ENCODE assay signal across 7 cellular contexts in the genomic region with DNA sequence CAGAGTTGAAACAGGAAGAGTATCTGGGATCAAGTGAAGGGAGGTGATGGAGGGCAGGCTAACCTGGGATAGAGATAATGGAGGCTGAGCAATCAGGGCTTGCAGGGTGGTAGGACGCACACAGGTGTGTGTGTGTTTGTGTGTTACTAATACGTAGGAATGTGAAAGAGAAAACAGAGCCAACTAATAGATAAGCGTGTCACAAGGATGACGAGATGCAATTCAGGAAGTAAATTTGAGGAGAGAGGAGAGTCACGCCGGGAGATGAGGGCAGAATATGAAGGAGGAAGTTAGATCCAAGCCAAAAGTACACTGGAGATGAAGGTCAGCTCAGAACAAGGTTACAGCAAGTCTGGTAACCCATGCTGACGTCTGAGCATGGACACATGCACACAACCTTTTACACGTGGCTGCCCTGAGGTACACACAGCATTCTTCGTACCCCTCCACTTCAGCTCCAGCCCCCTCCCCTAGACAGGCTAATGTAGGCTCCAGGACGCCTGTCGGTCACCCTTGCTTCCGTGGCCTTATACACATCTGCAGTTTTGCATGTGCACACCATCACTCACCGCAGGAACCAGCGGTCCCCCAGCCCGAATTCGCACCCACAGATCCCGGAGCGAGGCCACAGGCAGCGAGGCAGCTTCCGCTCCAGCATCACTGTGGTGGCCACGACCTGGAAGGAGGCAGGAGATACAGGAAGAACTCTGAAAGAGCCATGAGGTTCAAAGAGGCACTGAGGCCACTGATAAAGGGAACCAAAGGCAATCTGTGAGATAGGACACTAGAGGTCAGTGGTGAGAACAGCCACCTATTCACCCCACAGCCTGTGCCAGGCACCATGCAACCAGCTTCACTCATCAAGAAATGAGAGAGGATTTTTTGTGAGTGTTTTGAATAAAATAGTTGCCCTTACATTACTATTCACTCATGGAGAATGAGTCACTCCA. TPM values are rescaled to one million over a fixed set of nuclear protein-coding genes. Genes with fewer than 3 reads are reported as not detected.
DNase-seq lines count a peak whose midpoint lies in the region; ATAC-seq, FAIRE-seq and TF ChIP-seq lines count a peak whose summit lies in the region.
"Had no signal": no experiment of that assay in that cellular context is flagged by ENCODE, and none has a peak within 500 bp of the region (broad histone marks: within the 10 kb centered on the region; RNA-seq: fewer than 3 reads in every experiment).

No MANE protein-coding gene starts in this region.

- H3K4me2 ChIP-seq in HepG2 (ENCODE audit: low read depth, low read length) = no peak overlapping the region

- FAIRE-seq in HepG2 (lab: Jason Lieb, UNC) = peak; percentile 69

- no peak overlapping the region for H3K9ac ChIP-seq in HepG2 (ENCODE audit: insufficient read depth, low read depth, low read length)

- ATAC-seq in HepG2 = peak; percentile 87
- ATAC-seq in HG02588 (IDR thresholded peaks at IDR 0.05; ENCODE audit: unreplicated experiment) = no peak
- ATAC-seq: psoas muscle had no signal

- TF ChIP-seq RAD21 in HepG2 (CRISPR knock-in tag; IDR thresholded peaks at IDR 0.05) = no peak

- H4K20me1 ChIP-seq in HepG2 (ENCODE audit: insufficient read depth, low read length) = no peaks in the 10 kb centered on the region

- TF ChIP-seq CTCF in HepG2 (CRISPR knock-in tag; IDR thresholded peaks at IDR 0.05) = peak; percentile 37

- BruUV-seq in HepG2 (replicated peaks; lab: Mats Ljungman, UMichigan) = no TSS peak

- in situ Hi-C loops in HepG2 (cut with HindIII; ENCODE audit: extremely low pct_ligation_motif_present, low pct_unique_long_range_greater_than_20kb) = no loop called here

- no peaks in the 10 kb centered on the region for H3K4me1 ChIP-seq in HepG2 (ENCODE audit: insufficient read depth, low read length)
- H3K4me1 ChIP-seq: psoas muscle had no signal

- H3K4me3 ChIP-seq in HepG2 (replicated peaks in 1 of 3; ENCODE audit: insufficient read depth in 1 of 3, low read depth in 2 of 3, low read length in 3 of 3) = no peak overlapping the region
- H3K4me3 ChIP-seq: psoas muscle had no signal

- DNase-seq in GM03348 (ENCODE audit: low spot score) = peak; percentile 20
- peak; percentile 14 for DNase-seq in OCI-M1 (lab: John Stamatoyannopoulos, UW)
- no peak for DNase-seq in HepG2 (ENCODE audit: low spot score)
- no peak for DNase-seq in NCI-H1417 treated with DMSO at 0.1 percent for 48 hours (lab: John Stamatoyannopoulos, UW)
- DNase-seq in NCI-H345 treated with DMSO at 0.1 percent for 48 hours (lab: John Stamatoyannopoulos, UW; ENCODE audit: unreplicated experiment) = no peak
- DNase-seq: psoas muscle had no signal

- H3K79me2 ChIP-seq in HepG2 (ENCODE audit: insufficient read depth, low read length) = no peaks in the 10 kb centered on the region

- TF ChIP-seq POLR2A in HepG2 (IDR thresholded peaks at IDR 0.05; ENCODE audit: insufficient read depth in 1 of 2, low read depth in 2 of 2, low read length in 2 of 2) = no peak

- H3K27ac ChIP-seq in HepG2 (ENCODE audit: extremely low read length, insufficient read depth, low read length) = no peak overlapping the region
- H3K27ac ChIP-seq: psoas muscle had no signal

- intact Hi-C loops in HepG2 (cut with micrococcal nuclease; ENCODE audit: unreplicated experiment) = no loop called here

- H3K9me3 ChIP-seq in HepG2 (ENCODE audit: low read length) = peaks cover 6% of the 10 kb centered on the region
- H3K9me3 ChIP-seq: psoas muscle had no signal

- H3K36me3 ChIP-seq in HepG2 (replicated peaks in 1 of 2; ENCODE audit: control insufficient read depth in 1 of 2, insufficient read depth in 2 of 2, low read length in 2 of 2) = no peaks in the 10 kb centered on the region

- CTCF ChIA-PET in HepG2 (lab: Yijun Ruan, JAX; ENCODE audit: low intra/inter-chr PET ratio, low total read pairs) = interaction anchor here (1.1 kb wide), 1 partner anchor 306 kb away, joined by 3 read pairs; no protein-coding TSS in a partner anchor

- TF ChIP-seq EP300 in HepG2 (IDR thresholded peaks at IDR 0.05; ENCODE audit: low read depth in 2 of 2, low read length in 2 of 2) (no peak), HepG2 (CRISPR knock-in tag; IDR thresholded peaks at IDR 0.05; ENCODE audit: borderline replicate concordance) (no peak)

- 0 out of 5 replicates have a peak, but pooled peaks cover 0 to 1% of the 10 kb centered on the region in 2 experiments for H3K27me3 ChIP-seq in HepG2 (ENCODE audit: control insufficient read depth in 1 of 2, insufficient read depth in 2 of 2, low read length in 2 of 2)

- POLR2A ChIA-PET in HepG2 (lab: Yijun Ruan, JAX) = no interaction called here

- H2AFZ ChIP-seq in HepG2 (ENCODE audit: low read length) = no peak overlapping the region

- 24% methylated on average over 11 of the region's 21 CpGs for WGBS in HepG2 (ENCODE audit: low lambda C conversion rate)

RNA-seq across cellular contexts. Expression of gene TRPV6, which starts 23.7 kb away (rescaled TPM):
- total RNA-seq in HepG2 (2016; rRNA removed; fragmentation: Illumina TruSeq; extraction: Trizol) = not detected in 2 replicates
- not detected in 2 replicates for total RNA-seq in HepG2 (2016; cell fraction: cytosol; rRNA removed; fragmentation: Illumina TruSeq; extraction: Trizol; ENCODE audit: low read depth)
- not detected in 2 replicates for total RNA-seq in HepG2 (2016; cell fraction: insoluble cytoplasmic fraction; rRNA removed; fragmentation: Illumina TruSeq; extraction: Trizol)
- total RNA-seq in HepG2 (2016; cell fraction: membrane; rRNA removed; fragmentation: Illumina TruSeq; extraction: Trizol) = not detected in 2 replicates
- total RNA-seq in HepG2 (2016; cell fraction: nucleus; rRNA removed; fragmentation: Illumina TruSeq; extraction: Trizol) = not detected in 2 replicates
- polyA plus RNA-seq in HepG2 (2011; rRNA removed) = not detected in 2 replicates
- polyA plus RNA-seq in HepG2 (2011; cell fraction: cytosol; rRNA removed) = not detected in 2 replicates
- 0.05 TPM in 1 of 2 replicates, not detected in the other for polyA plus RNA-seq in HepG2 (2011; cell fraction: nucleus; rRNA removed)
- not detected in 2 replicates for polyA plus RNA-seq in HepG2 (2012)
- not detected in 2 replicates for polyA plus RNA-seq in HepG2 (2016; cell fraction: cytosol; fragmentation: Illumina TruSeq; extraction: Trizol; ENCODE audit: low read depth)
- not detected in 2 replicates for polyA plus RNA-seq in HepG2 (2016; cell fraction: insoluble cytoplasmic fraction; fragmentation: Illumina TruSeq; extraction: Trizol; ENCODE audit: low read depth)
- polyA plus RNA-seq in HepG2 (2016; cell fraction: membrane; fragmentation: Illumina TruSeq; extraction: Trizol; ENCODE audit: low read depth) = not detected in 2 replicates
- polyA plus RNA-seq in HepG2 (2016; cell fraction: nucleus; fragmentation: Illumina TruSeq; extraction: Trizol; ENCODE audit: insufficient read depth, low read depth) = not detected in 2 replicates
- polyA minus RNA-seq in HepG2 (2011; rRNA and poly(A)+ RNA removed; ENCODE audit: low replicate concordance) = not detected in 2 replicates
- polyA minus RNA-seq in HepG2 (2011; cell fraction: cytosol; rRNA and poly(A)+ RNA removed) = not detected in 2 replicates
- polyA minus RNA-seq in HepG2 (2011; cell fraction: nucleus; rRNA and poly(A)+ RNA removed) = under 0.01 TPM in 1 of 2 replicates, not detected in the other
- total RNA-seq: psoas muscle had no signal

RNA-seq across cellular contexts. Expression of gene TRPV5, which starts 24.4 kb away (rescaled TPM):
- not detected in 2 replicates for total RNA-seq in HepG2 (2016; rRNA removed; fragmentation: Illumina TruSeq; extraction: Trizol)
- total RNA-seq in HepG2 (2016; cell fraction: cytosol; rRNA removed; fragmentation: Illumina TruSeq; extraction: Trizol; ENCODE audit: low read depth) = not detected in 2 replicates
- total RNA-seq in HepG2 (2016; cell fraction: insoluble cytoplasmic fraction; rRNA removed; fragmentation: Illumina TruSeq; extraction: Trizol) = not detected in 2 replicates
- not detected in 2 replicates for total RNA-seq in HepG2 (2016; cell fraction: membrane; rRNA removed; fragmentation: Illumina TruSeq; extraction: Trizol)
- total RNA-seq in HepG2 (2016; cell fraction: nucleus; rRNA removed; fragmentation: Illumina TruSeq; extraction: Trizol) = not detected in 2 replicates
- polyA plus RNA-seq in HepG2 (2011; rRNA removed) = not detected in 2 replicates
- not detected in 2 replicates for polyA plus RNA-seq in HepG2 (2011; cell fraction: cytosol; rRNA removed)
- polyA plus RNA-seq in HepG2 (2011; cell fraction: nucleus; rRNA removed) = 0.03 and 0.05 TPM in 2 replicates
- polyA plus RNA-seq in HepG2 (2012) = not detected in 2 replicates
- not detected in 2 replicates for polyA plus RNA-seq in HepG2 (2016; cell fraction: cytosol; fragmentation: Illumina TruSeq; extraction: Trizol; ENCODE audit: low read depth)
- polyA plus RNA-seq in HepG2 (2016; cell fraction: insoluble cytoplasmic fraction; fragmentation: Illumina TruSeq; extraction: Trizol; ENCODE audit: low read depth) = not detected in 2 replicates
- polyA plus RNA-seq in HepG2 (2016; cell fraction: membrane; fragmentation: Illumina TruSeq; extraction: Trizol; ENCODE audit: low read depth) = not detected in 2 replicates
- not detected in 2 replicates for polyA plus RNA-seq in HepG2 (2016; cell fraction: nucleus; fragmentation: Illumina TruSeq; extraction: Trizol; ENCODE audit: insufficient read depth, low read depth)
- not detected in 2 replicates for polyA minus RNA-seq in HepG2 (2011; rRNA and poly(A)+ RNA removed; ENCODE audit: low replicate concordance)
- polyA minus RNA-seq in HepG2 (2011; cell fraction: cytosol; rRNA and poly(A)+ RNA removed) = not detected in 2 replicates
- not detected in 2 replicates for polyA minus RNA-seq in HepG2 (2011; cell fraction: nucleus; rRNA and poly(A)+ RNA removed)
- polyA plus RNA-seq: psoas muscle had no signal

RNA-seq across cellular contexts. Expression of gene LLCFC1, which starts 30.1 kb away (rescaled TPM):
- not detected in 2 replicates for total RNA-seq in HepG2 (2016; rRNA removed; fragmentation: Illumina TruSeq; extraction: Trizol)
- total RNA-seq in HepG2 (2016; cell fraction: cytosol; rRNA removed; fragmentation: Illumina TruSeq; extraction: Trizol; ENCODE audit: low read depth) = not detected in 2 replicates
- total RNA-seq in HepG2 (2016; cell fraction: insoluble cytoplasmic fraction; rRNA removed; fragmentation: Illumina TruSeq; extraction: Trizol) = not detected in 2 replicates
- total RNA-seq in HepG2 (2016; cell fraction: membrane; rRNA removed; fragmentation: Illumina TruSeq; extraction: Trizol) = not detected in 2 replicates
- not detected in 2 replicates for total RNA-seq in HepG2 (2016; cell fraction: nucleus; rRNA removed; fragmentation: Illumina TruSeq; extraction: Trizol)
- not detected in 2 replicates for polyA plus RNA-seq in HepG2 (2011; rRNA removed)
- not detected in 2 replicates for polyA plus RNA-seq in HepG2 (2011; cell fraction: cytosol; rRNA removed)
- not detected in 2 replicates for polyA plus RNA-seq in HepG2 (2011; cell fraction: nucleus; rRNA removed)
- not detected in 2 replicates for polyA plus RNA-seq in HepG2 (2012)
- polyA plus RNA-seq in HepG2 (2016; cell fraction: cytosol; fragmentation: Illumina TruSeq; extraction: Trizol; ENCODE audit: low read depth) = not detected in 2 replicates
- polyA plus RNA-seq in HepG2 (2016; cell fraction: insoluble cytoplasmic fraction; fragmentation: Illumina TruSeq; extraction: Trizol; ENCODE audit: low read depth) = not detected in 2 replicates
- not detected in 2 replicates for polyA plus RNA-seq in HepG2 (2016; cell fraction: membrane; fragmentation: Illumina TruSeq; extraction: Trizol; ENCODE audit: low read depth)
- not detected in 2 replicates for polyA plus RNA-seq in HepG2 (2016; cell fraction: nucleus; fragmentation: Illumina TruSeq; extraction: Trizol; ENCODE audit: insufficient read depth, low read depth)
- not detected in 2 replicates for polyA minus RNA-seq in HepG2 (2011; rRNA and poly(A)+ RNA removed; ENCODE audit: low replicate concordance)
- not detected in 2 replicates for polyA minus RNA-seq in HepG2 (2011; cell fraction: cytosol; rRNA and poly(A)+ RNA removed)
- not detected in 2 replicates for polyA minus RNA-seq in HepG2 (2011; cell fraction: nucleus; rRNA and poly(A)+ RNA removed)
- total RNA-seq: psoas muscle had no signal
- polyA plus RNA-seq: psoas muscle had no signal

RNA-seq across cellular contexts. Expression of gene KEL, which starts 53.0 kb away (rescaled TPM):
- not detected in 2 replicates for total RNA-seq in HepG2 (2016; rRNA removed; fragmentation: Illumina TruSeq; extraction: Trizol)
- not detected in 2 replicates for total RNA-seq in HepG2 (2016; cell fraction: cytosol; rRNA removed; fragmentation: Illumina TruSeq; extraction: Trizol; ENCODE audit: low read depth)
- 0.24 TPM in 1 of 2 replicates, not detected in the other for total RNA-seq in HepG2 (2016; cell fraction: insoluble cytoplasmic fraction; rRNA removed; fragmentation: Illumina TruSeq; extraction: Trizol)
- not detected in 2 replicates for total RNA-seq in HepG2 (2016; cell fraction: membrane; rRNA removed; fragmentation: Illumina TruSeq; extraction: Trizol)
- total RNA-seq in HepG2 (2016; cell fraction: nucleus; rRNA removed; fragmentation: Illumina TruSeq; extraction: Trizol) = not detected in 2 replicates
- 0.03 and 0.09 TPM in 2 replicates for polyA plus RNA-seq in HepG2 (2011; rRNA removed)
- polyA plus RNA-seq in HepG2 (2011; cell fraction: cytosol; rRNA removed) = 0.03 and 0.04 TPM in 2 replicates
- polyA plus RNA-seq in HepG2 (2011; cell fraction: nucleus; rRNA removed) = 0.47 and 0.51 TPM in 2 replicates
- polyA plus RNA-seq in HepG2 (2012) = 0.11 and 0.70 TPM in 2 replicates
- polyA plus RNA-seq in HepG2 (2016; cell fraction: cytosol; fragmentation: Illumina TruSeq; extraction: Trizol; ENCODE audit: low read depth) = not detected in 2 replicates
- polyA plus RNA-seq in HepG2 (2016; cell fraction: insoluble cytoplasmic fraction; fragmentation: Illumina TruSeq; extraction: Trizol; ENCODE audit: low read depth) = 0.45 TPM in 1 of 2 replicates, not detected in the other
- not detected in 2 replicates for polyA plus RNA-seq in HepG2 (2016; cell fraction: membrane; fragmentation: Illumina TruSeq; extraction: Trizol; ENCODE audit: low read depth)
- not detected in 2 replicates for polyA plus RNA-seq in HepG2 (2016; cell fraction: nucleus; fragmentation: Illumina TruSeq; extraction: Trizol; ENCODE audit: insufficient read depth, low read depth)
- polyA minus RNA-seq in HepG2 (2011; rRNA and poly(A)+ RNA removed; ENCODE audit: low replicate concordance) = 0.08 and 1.7 TPM in 2 replicates
- polyA minus RNA-seq in HepG2 (2011; cell fraction: cytosol; rRNA and poly(A)+ RNA removed) = not detected in 2 replicates
- 0.75 and 0.77 TPM in 2 replicates for polyA minus RNA-seq in HepG2 (2011; cell fraction: nucleus; rRNA and poly(A)+ RNA removed)

RNA-seq across cellular contexts. Expression of gene EPHB6, which starts 54.3 kb away (rescaled TPM):
- total RNA-seq in HepG2 (2016; rRNA removed; fragmentation: Illumina TruSeq; extraction: Trizol) = not detected in 2 replicates
- total RNA-seq in HepG2 (2016; cell fraction: cytosol; rRNA removed; fragmentation: Illumina TruSeq; extraction: Trizol; ENCODE audit: low read depth) = not detected in 2 replicates
- total RNA-seq in HepG2 (2016; cell fraction: insoluble cytoplasmic fraction; rRNA removed; fragmentation: Illumina TruSeq; extraction: Trizol) = 0.11 TPM in 1 of 2 replicates, not detected in the other
- total RNA-seq in HepG2 (2016; cell fraction: membrane; rRNA removed; fragmentation: Illumina TruSeq; extraction: Trizol) = not detected in 2 replicates
- not detected in 2 replicates for total RNA-seq in HepG2 (2016; cell fraction: nucleus; rRNA removed; fragmentation: Illumina TruSeq; extraction: Trizol)
- polyA plus RNA-seq in HepG2 (2011; rRNA removed) = not detected in 2 replicates
- 0.01 TPM in 1 of 2 replicates, not detected in the other for polyA plus RNA-seq in HepG2 (2011; cell fraction: cytosol; rRNA removed)
- polyA plus RNA-seq in HepG2 (2011; cell fraction: nucleus; rRNA removed) = 0.14 TPM in 1 of 2 replicates, not detected in the other
- polyA plus RNA-seq in HepG2 (2012) = not detected in 2 replicates
- not detected in 2 replicates for polyA plus RNA-seq in HepG2 (2016; cell fraction: cytosol; fragmentation: Illumina TruSeq; extraction: Trizol; ENCODE audit: low read depth)
- polyA plus RNA-seq in HepG2 (2016; cell fraction: insoluble cytoplasmic fraction; fragmentation: Illumina TruSeq; extraction: Trizol; ENCODE audit: low read depth) = not detected in 2 replicates
- not detected in 2 replicates for polyA plus RNA-seq in HepG2 (2016; cell fraction: membrane; fragmentation: Illumina TruSeq; extraction: Trizol; ENCODE audit: low read depth)
- polyA plus RNA-seq in HepG2 (2016; cell fraction: nucleus; fragmentation: Illumina TruSeq; extraction: Trizol; ENCODE audit: insufficient read depth, low read depth) = not detected in 2 replicates
- 0.06 and 0.40 TPM in 2 replicates for polyA minus RNA-seq in HepG2 (2011; rRNA and poly(A)+ RNA removed; ENCODE audit: low replicate concordance)
- not detected in 2 replicates for polyA minus RNA-seq in HepG2 (2011; cell fraction: cytosol; rRNA and poly(A)+ RNA removed)
- not detected in 2 replicates for polyA minus RNA-seq in HepG2 (2011; cell fraction: nucleus; rRNA and poly(A)+ RNA removed)

Comparison
In these comparisons a context has a peak if more than half of its experiments do, and no peak if none do; other contexts are left out.
1. DNase-seq: peak in GM03348 (single experiment) and OCI-M1 (single experiment); none in HepG2 (single experiment), NCI-H1417 treated with DMSO at 0.1 percent for 48 hours (single experiment) and NCI-H345 treated with DMSO at 0.1 percent for 48 hours (single experiment).